1 cellular context compared by ENCODE assay signal in the genomic region with DNA sequence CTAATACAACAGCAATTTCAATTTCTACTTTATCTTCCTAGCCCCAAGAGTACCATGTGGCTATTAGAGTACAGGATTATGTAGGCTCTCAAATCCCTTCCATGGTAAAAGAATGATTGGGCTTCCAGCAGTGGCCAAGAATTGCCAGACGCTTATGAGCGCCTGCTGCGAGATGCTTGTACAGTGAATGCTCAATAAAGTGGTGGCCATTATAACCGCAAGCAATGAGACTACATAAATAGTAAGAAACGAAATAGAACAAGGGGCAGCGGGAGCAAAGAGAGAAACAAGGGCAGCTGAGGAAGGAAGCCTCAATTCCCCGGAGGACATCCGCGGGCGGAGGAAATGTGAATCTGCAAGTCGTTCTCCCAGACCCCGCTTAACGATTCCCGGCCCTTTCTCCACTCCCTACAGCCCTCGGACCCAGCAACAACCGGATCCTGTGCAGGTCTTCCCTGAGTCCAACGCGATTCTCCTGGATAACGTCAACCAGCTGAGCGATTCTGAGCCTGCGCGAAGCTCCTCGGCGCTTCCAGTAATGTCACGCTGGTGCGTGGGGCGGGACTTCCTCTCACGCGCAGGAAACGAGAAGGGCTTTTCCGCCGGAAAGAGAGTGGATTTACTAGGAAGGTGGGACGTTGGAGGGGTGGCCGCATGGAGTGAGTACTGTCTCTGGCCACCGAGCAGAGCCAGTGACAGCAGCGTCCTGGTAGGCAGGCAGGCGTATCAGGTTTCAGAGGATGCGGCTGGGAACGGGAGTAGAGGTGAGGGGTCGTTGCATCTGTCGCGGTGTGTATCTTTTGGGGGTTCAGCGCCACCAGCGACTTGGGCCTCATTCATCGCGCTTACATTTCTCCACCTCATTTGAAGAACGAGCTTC.
A peak's percentile ranks its signal among the peaks of the same experiment; 100 is the strongest.
TF ChIP-seq lines count a peak whose summit lies in the region.

No MANE protein-coding gene starts in this region.

TF ChIP-seq in SK-N-SH, 30 proteins besides CTCF, POLR2A, EP300 and RAD21 (continued from another document):
- TF ChIP-seq FOSL2 (IDR thresholded peaks at IDR 0.05; ENCODE audit: borderline replicate concordance, low read depth), result no peak; the same call in 1 of the 2 replicates
- TF ChIP-seq NFIC (IDR thresholded peaks at IDR 0.05; ENCODE audit: borderline replicate concordance), result no peak
- no peak for TF ChIP-seq TEAD4 (IDR thresholded peaks at IDR 0.05; ENCODE audit: borderline replicate concordance, insufficient read depth)
- TF ChIP-seq RXRA (IDR thresholded peaks at IDR 0.05; ENCODE audit: borderline replicate concordance, low read depth), result no peak
- TF ChIP-seq FOXM1 (IDR thresholded peaks at IDR 0.05; ENCODE audit: low read depth), result no peak
- TF ChIP-seq, protein P1, sequence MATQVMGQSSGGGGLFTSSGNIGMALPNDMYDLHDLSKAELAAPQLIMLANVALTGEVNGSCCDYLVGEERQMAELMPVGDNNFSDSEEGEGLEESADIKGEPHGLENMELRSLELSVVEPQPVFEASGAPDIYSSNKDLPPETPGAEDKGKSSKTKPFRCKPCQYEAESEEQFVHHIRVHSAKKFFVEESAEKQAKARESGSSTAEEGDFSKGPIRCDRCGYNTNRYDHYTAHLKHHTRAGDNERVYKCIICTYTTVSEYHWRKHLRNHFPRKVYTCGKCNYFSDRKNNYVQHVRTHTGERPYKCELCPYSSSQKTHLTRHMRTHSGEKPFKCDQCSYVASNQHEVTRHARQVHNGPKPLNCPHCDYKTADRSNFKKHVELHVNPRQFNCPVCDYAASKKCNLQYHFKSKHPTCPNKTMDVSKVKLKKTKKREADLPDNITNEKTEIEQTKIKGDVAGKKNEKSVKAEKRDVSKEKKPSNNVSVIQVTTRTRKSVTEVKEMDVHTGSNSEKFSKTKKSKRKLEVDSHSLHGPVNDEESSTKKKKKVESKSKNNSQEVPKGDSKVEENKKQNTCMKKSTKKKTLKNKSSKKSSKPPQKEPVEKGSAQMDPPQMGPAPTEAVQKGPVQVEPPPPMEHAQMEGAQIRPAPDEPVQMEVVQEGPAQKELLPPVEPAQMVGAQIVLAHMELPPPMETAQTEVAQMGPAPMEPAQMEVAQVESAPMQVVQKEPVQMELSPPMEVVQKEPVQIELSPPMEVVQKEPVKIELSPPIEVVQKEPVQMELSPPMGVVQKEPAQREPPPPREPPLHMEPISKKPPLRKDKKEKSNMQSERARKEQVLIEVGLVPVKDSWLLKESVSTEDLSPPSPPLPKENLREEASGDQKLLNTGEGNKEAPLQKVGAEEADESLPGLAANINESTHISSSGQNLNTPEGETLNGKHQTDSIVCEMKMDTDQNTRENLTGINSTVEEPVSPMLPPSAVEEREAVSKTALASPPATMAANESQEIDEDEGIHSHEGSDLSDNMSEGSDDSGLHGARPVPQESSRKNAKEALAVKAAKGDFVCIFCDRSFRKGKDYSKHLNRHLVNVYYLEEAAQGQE (IDR thresholded peaks at IDR 0.05; ENCODE audit: low read depth, low read length), result 0 out of 2 replicates have a peak, but pooled peaks have one; percentile 3
- TF ChIP-seq, protein P2, sequence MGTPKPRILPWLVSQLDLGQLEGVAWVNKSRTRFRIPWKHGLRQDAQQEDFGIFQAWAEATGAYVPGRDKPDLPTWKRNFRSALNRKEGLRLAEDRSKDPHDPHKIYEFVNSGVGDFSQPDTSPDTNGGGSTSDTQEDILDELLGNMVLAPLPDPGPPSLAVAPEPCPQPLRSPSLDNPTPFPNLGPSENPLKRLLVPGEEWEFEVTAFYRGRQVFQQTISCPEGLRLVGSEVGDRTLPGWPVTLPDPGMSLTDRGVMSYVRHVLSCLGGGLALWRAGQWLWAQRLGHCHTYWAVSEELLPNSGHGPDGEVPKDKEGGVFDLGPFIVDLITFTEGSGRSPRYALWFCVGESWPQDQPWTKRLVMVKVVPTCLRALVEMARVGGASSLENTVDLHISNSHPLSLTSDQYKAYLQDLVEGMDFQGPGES (IDR thresholded peaks at IDR 0.05; ENCODE audit: low read depth, low read length), result no peak
- TF ChIP-seq, protein P3, sequence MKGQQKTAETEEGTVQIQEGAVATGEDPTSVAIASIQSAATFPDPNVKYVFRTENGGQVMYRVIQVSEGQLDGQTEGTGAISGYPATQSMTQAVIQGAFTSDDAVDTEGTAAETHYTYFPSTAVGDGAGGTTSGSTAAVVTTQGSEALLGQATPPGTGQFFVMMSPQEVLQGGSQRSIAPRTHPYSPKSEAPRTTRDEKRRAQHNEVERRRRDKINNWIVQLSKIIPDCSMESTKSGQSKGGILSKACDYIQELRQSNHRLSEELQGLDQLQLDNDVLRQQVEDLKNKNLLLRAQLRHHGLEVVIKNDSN (IDR thresholded peaks at IDR 0.05; ENCODE audit: borderline replicate concordance, low read depth), result peak; percentile 50; the same call in 1 of the 2 replicates
- TF ChIP-seq TAF1 (IDR thresholded peaks at IDR 0.05; ENCODE audit: borderline replicate concordance, low read depth, low read length), result peak; percentile 88
- TF ChIP-seq, protein P4, sequence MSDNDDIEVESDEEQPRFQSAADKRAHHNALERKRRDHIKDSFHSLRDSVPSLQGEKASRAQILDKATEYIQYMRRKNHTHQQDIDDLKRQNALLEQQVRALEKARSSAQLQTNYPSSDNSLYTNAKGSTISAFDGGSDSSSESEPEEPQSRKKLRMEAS (IDR thresholded peaks at IDR 0.05; ENCODE audit: low read depth), result peak; percentile 98
- TF ChIP-seq, protein P5, sequence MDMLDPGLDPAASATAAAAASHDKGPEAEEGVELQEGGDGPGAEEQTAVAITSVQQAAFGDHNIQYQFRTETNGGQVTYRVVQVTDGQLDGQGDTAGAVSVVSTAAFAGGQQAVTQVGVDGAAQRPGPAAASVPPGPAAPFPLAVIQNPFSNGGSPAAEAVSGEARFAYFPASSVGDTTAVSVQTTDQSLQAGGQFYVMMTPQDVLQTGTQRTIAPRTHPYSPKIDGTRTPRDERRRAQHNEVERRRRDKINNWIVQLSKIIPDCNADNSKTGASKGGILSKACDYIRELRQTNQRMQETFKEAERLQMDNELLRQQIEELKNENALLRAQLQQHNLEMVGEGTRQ (IDR thresholded peaks at IDR 0.05; ENCODE audit: borderline replicate concordance, low read depth, low read length), result no peak
